24 cellular contexts compared by ENCODE assay signal in the genomic region with DNA sequence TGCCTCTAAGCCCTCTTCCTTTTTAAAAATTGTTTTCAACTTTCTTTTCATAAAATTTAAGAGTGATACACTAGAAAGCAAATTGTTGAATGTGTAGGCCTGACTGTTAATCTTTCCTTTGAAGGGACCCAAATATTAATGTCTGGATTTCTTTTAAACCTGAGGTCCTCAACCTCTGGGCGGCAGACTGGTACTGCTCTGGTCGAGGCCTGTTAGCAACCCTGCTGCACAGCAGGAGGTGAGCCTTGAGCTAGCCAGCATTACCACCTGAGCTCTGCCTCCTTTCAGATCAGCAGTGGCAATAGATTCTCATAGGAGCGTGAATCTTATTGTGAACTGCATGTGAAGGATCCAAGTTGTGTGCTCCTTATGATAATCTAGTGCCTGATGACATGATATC.
DNase-seq lines count a peak whose midpoint lies in the region; ATAC-seq and TF ChIP-seq lines count a peak whose summit lies in the region.
"Had no signal": no experiment of that assay in that cellular context is flagged by ENCODE, and none has a peak within 500 bp of the region (broad histone marks: within the 10 kb centered on the region; RNA-seq: fewer than 3 reads in every experiment).

No MANE protein-coding gene starts in this region.

- TF ChIP-seq POLR2A in suprapubic skin (IDR thresholded peaks at IDR 0.05) = no peak

- H3K9me2 ChIP-seq in GM23338 (ENCODE audit: insufficient read depth) = no peaks in the 10 kb centered on the region
- H3K9me2 ChIP-seq in PC-3 (replicated peaks; ENCODE audit: low read length) = no peaks in the 10 kb centered on the region

- H3K36me3 ChIP-seq in GM23338 (ENCODE audit: insufficient read depth) = no peaks in the 10 kb centered on the region
- H3K36me3 ChIP-seq in suprapubic skin = no peaks in the 10 kb centered on the region
- no peaks in the 10 kb centered on the region for H3K36me3 ChIP-seq in PC-3 (ENCODE audit: low read depth, low read length)
- H3K36me3 ChIP-seq: esophagus squamous epithelium, SJSA1 had no signal

- H3K4me2 ChIP-seq in GM23338 (no peak overlapping the region), PC-3 (ENCODE audit: low read length) (no peak overlapping the region)

- no peak overlapping the region for H2AFZ ChIP-seq in GM23338
- no peak overlapping the region for H2AFZ ChIP-seq in PC-3 (ENCODE audit: low read length)
- H2AFZ ChIP-seq: parathyroid adenoma had no signal

- no peaks in the 10 kb centered on the region for H4K20me1 ChIP-seq in GM23338 (replicated peaks; ENCODE audit: insufficient read depth)
- no peaks in the 10 kb centered on the region for H4K20me1 ChIP-seq in PC-3 (ENCODE audit: low read length)

- TF ChIP-seq CTCF in GM23338 (conservative IDR thresholded peaks at IDR 0.05; ENCODE audit: low read depth in 2 of 2) = peak; percentile 38 to 61
- TF ChIP-seq CTCF in LNCAP (IDR thresholded peaks at IDR 0.05) = 0 out of 2 replicates have a peak, but pooled peaks have one; percentile 9
- peak; percentile 18 for TF ChIP-seq CTCF in progenitor cell of endocrine pancreas (IDR thresholded peaks at IDR 0.05; ENCODE audit: unreplicated experiment)
- TF ChIP-seq CTCF in suprapubic skin (IDR thresholded peaks at IDR 0.05) = no peak
- TF ChIP-seq CTCF in PC-3 (conservative IDR thresholded peaks at IDR 0.05; ENCODE audit: low read depth, low read length) = no peak

- no peaks in the 10 kb centered on the region for H3K27me3 ChIP-seq in GM23338 (ENCODE audit: insufficient read depth)
- H3K27me3 ChIP-seq in suprapubic skin = no peaks in the 10 kb centered on the region
- no peaks in the 10 kb centered on the region for H3K27me3 ChIP-seq in PC-3 (ENCODE audit: low read length)
- H3K27me3 ChIP-seq: esophagus squamous epithelium, SJSA1 had no signal

- intact Hi-C loops in PC-3 (cut with micrococcal nuclease) = no loop called here

- H3K79me2 ChIP-seq in GM23338 (replicated peaks; ENCODE audit: insufficient read depth) (no peaks in the 10 kb centered on the region), PC-3 (ENCODE audit: low read length) (no peaks in the 10 kb centered on the region)
- H3K79me2 ChIP-seq: parathyroid adenoma had no signal

- ATAC-seq in GM23338 (peak; percentile 98), PC-3 (no peak)
- ATAC-seq: activated naive CD4-positive, alpha-beta T cell treated with anti-CD3 and anti-CD28 coated beads, Interleukin-2, amount 50 U/mL, for 72 hours; T-helper 17 cell had no signal

- no peak overlapping the region for H3K27ac ChIP-seq in GM23338 (ENCODE audit: low read depth)
- no peak overlapping the region for H3K27ac ChIP-seq in suprapubic skin
- H3K27ac ChIP-seq in PC-3 (ENCODE audit: low read length) = no peak overlapping the region
- H3K27ac ChIP-seq: esophagus squamous epithelium, parathyroid adenoma, SJSA1 had no signal

- WGBS in suprapubic skin = 47% methylated on average over 3 of the region's 3 CpGs

- H3K27me3 Mint-ChIP-seq in GM23338 (ENCODE audit: insufficient read depth, low read depth, poor library complexity) (no peaks in the 10 kb centered on the region), progenitor cell of endocrine pancreas (peaks cover 3% of the 10 kb centered on the region)
- H3K27me3 Mint-ChIP-seq: activated CD4-positive, alpha-beta memory T cell treated with anti-CD3 and anti-CD28 coated beads, Interleukin-2, amount 10 ng/mL, durations not matched to agents 7 days and 5 days; activated T-cell treated with anti-CD3 and anti-CD28 coated beads, Interleukin-2, amount 50 U/mL, for 24 hours; T-helper 17 cell had no signal

- H3F3A ChIP-seq in GM23338 (replicated peaks; ENCODE audit: low read depth) (no peaks in the 10 kb centered on the region), PC-3 (ENCODE audit: low read length, unreplicated experiment) (no peaks in the 10 kb centered on the region)

- H3K4me3 ChIP-seq in GM23338 (no peak overlapping the region), suprapubic skin (no peak overlapping the region), PC-3 (ENCODE audit: low read length) (no peak overlapping the region)
- H3K4me3 ChIP-seq: esophagus squamous epithelium, SJSA1 had no signal

- H3K4me1 Mint-ChIP-seq in GM23338 (no peaks in the 10 kb centered on the region), progenitor cell of endocrine pancreas (ENCODE audit: low read depth) (peaks cover 4% of the 10 kb centered on the region)
- H3K4me1 Mint-ChIP-seq: activated CD4-positive, alpha-beta memory T cell treated with anti-CD3 and anti-CD28 coated beads, Interleukin-2, amount 10 ng/mL, durations not matched to agents 7 days and 5 days; T-helper 17 cell had no signal

- CTCF ChIA-PET in PC-3 (lab: Charles Lee) = no interaction called here

- TF ChIP-seq EP300 in suprapubic skin (IDR thresholded peaks at IDR 0.05) = no peak

- DNase-seq in GM23338 (ENCODE audit: low spot score) = peak; percentile 77
- peak; percentile 25 for DNase-seq in iPS DF 4.7 (ENCODE audit: extremely low read depth, low spot score)
- no peak for DNase-seq in progenitor cell of endocrine pancreas (ENCODE audit: low spot score, unreplicated experiment)
- DNase-seq in suprapubic skin (ENCODE audit: low spot score in 2 of 2) = no peak
- no peak for DNase-seq in PC-3
- no peak for DNase-seq in NCI-H1694 treated with DMSO at 0.1 percent for 48 hours (lab: John Stamatoyannopoulos, UW)
- DNase-seq: activated CD4-positive, alpha-beta memory T cell treated with anti-CD3 and anti-CD28 coated beads, Interleukin-2, amount 10 ng/mL, durations not matched to agents 7 days and 5 days; activated T-cell treated with anti-CD3 and anti-CD28 coated beads, Interleukin-2, amount 50 U/mL, for 24 hours; AML-193; effector CD4-positive, alpha-beta T cell; EL; esophagus squamous epithelium; KG1; NCI-H1092; NCI-H2081 treated with DMSO at 0.1 percent for 48 hours; NCI-H774; stimulated activated CD4-positive, alpha-beta T cell treated with anti-CD3 and anti-CD28 coated beads, Interleukin-2, amount 100 ng/mL, for 24 hours; stimulated activated naive CD4-positive, alpha-beta T cell treated with Interleukin-2 at 50 U/mL for 16 hours; T-helper 17 cell; trophoblast cell had no signal

- H3K4me3 Mint-ChIP-seq in GM23338 (no peak overlapping the region), progenitor cell of endocrine pancreas (ENCODE audit: low read depth) (no peak overlapping the region)
- H3K4me3 Mint-ChIP-seq: activated CD4-positive, alpha-beta memory T cell treated with anti-CD3 and anti-CD28 coated beads, Interleukin-2, amount 10 ng/mL, durations not matched to agents 7 days and 5 days; activated T-cell treated with anti-CD3 and anti-CD28 coated beads, Interleukin-2, amount 50 U/mL, for 24 hours; T-helper 17 cell had no signal

- H3K9ac ChIP-seq in PC-3 (ENCODE audit: low read length) = no peak overlapping the region
- H3K9ac ChIP-seq: parathyroid adenoma had no signal

- no peak overlapping the region for H3K27ac Mint-ChIP-seq in GM23338
- H3K27ac Mint-ChIP-seq in progenitor cell of endocrine pancreas = no peak overlapping the region
- H3K27ac Mint-ChIP-seq: activated CD4-positive, alpha-beta memory T cell treated with anti-CD3 and anti-CD28 coated beads, Interleukin-2, amount 10 ng/mL, durations not matched to agents 7 days and 5 days; activated naive CD4-positive, alpha-beta T cell treated with anti-CD3 and anti-CD28 coated beads, Interleukin-2, amount 50 U/mL, for 72 hours; activated T-cell treated with anti-CD3 and anti-CD28 coated beads, Interleukin-2, amount 50 U/mL, for 24 hours; T-helper 17 cell had no signal

- POLR2A ChIA-PET in PC-3 (lab: Charles Lee; ENCODE audit: unreplicated experiment) = no interaction called here

- H3K9me3 ChIP-seq in suprapubic skin (no peaks in the 10 kb centered on the region), PC-3 (ENCODE audit: low read length) (no peaks in the 10 kb centered on the region)
- H3K9me3 ChIP-seq: esophagus squamous epithelium, SJSA1 had no signal

- H3K4me1 ChIP-seq in GM23338 (ENCODE audit: insufficient read depth) = no peaks in the 10 kb centered on the region
- no peaks in the 10 kb centered on the region for H3K4me1 ChIP-seq in suprapubic skin
- H3K4me1 ChIP-seq in PC-3 (ENCODE audit: insufficient read depth, low read length) = no peaks in the 10 kb centered on the region
- H3K4me1 ChIP-seq: esophagus squamous epithelium, parathyroid adenoma, SJSA1 had no signal

- no peaks in the 10 kb centered on the region for H3K9me3 Mint-ChIP-seq in GM23338
- no peaks in the 10 kb centered on the region for H3K9me3 Mint-ChIP-seq in progenitor cell of endocrine pancreas (ENCODE audit: low read depth)
- H3K9me3 Mint-ChIP-seq: activated CD4-positive, alpha-beta memory T cell treated with anti-CD3 and anti-CD28 coated beads, Interleukin-2, amount 10 ng/mL, durations not matched to agents 7 days and 5 days; activated T-cell treated with anti-CD3 and anti-CD28 coated beads, Interleukin-2, amount 50 U/mL, for 24 hours had no signal

- no TSS peak for BruUV-seq in PC-3 (replicated peaks; lab: Mats Ljungman, UMichigan)

- H3K36me3 Mint-ChIP-seq in GM23338 (ENCODE audit: low read depth) (no peaks in the 10 kb centered on the region), progenitor cell of endocrine pancreas (ENCODE audit: insufficient read depth) (no peaks in the 10 kb centered on the region)
- H3K36me3 Mint-ChIP-seq: activated naive CD4-positive, alpha-beta T cell treated with anti-CD3 and anti-CD28 coated beads, Interleukin-2, amount 50 U/mL, for 72 hours had no signal

TF ChIP-seq in GM23338, 12 proteins besides CTCF, POLR2A, EP300 and RAD21 (continues in another document):
- TF ChIP-seq ZNF114 (CRISPR knock-in tag; IDR thresholded peaks at IDR 0.05) = no peak
- no peak for TF ChIP-seq EZH2 (IDR thresholded peaks at IDR 0.05; ENCODE audit: low read depth, unreplicated experiment)

Comparison
In these comparisons a context has a peak if more than half of its experiments do, and no peak if none do; other contexts are left out.
1. DNase-seq: peak in GM23338 (single experiment) and iPS DF 4.7 (single experiment); none in progenitor cell of endocrine pancreas (single experiment), suprapubic skin (0 of 2), PC-3 (single experiment) and NCI-H1694 treated with DMSO at 0.1 percent for 48 hours (single experiment).
2. CTCF ChIP-seq: peak in GM23338 (2 of 2), LNCAP (single experiment) and progenitor cell of endocrine pancreas (single experiment); none in suprapubic skin (0 of 2) and PC-3 (single experiment).